In the genomic region with DNA sequence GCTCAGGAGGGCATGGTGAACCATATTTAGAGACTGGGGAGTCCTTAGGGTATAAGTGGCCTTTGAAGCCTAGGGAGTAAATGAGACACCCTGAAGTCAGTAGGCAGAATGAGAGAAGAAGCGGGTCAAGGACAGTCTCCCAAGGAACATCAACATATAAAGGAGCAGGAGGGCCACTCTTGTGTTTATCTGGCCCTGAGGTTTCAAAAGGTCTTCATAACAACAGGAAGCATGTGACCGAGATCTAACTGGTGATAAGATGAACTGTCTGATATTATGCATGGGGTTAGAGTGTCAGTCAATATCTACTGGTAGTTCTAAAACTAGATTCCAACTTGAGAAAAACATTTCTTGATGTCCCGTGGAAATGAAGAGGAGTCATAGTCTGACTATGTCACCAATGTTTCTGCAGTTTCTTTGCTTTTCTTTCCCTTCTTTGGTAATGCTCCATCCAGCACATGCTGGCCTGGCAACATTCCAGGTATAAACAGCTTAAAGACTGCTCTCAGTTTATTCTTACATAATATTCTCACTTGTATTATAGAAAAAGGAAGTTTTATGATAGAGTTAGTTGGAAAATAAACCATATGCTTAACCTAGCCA, we compare ENCODE assay signal across 13 cellular contexts.
DNase-seq lines count a peak whose midpoint lies in the region; ATAC-seq and TF ChIP-seq lines count a peak whose summit lies in the region.
"Had no signal": no experiment of that assay in that cellular context is flagged by ENCODE, and none has a peak within 500 bp of the region (broad histone marks: within the 10 kb centered on the region; RNA-seq: fewer than 3 reads in every experiment).

No MANE protein-coding gene starts in this region.

- H3K4me1 ChIP-seq in SK-N-SH (ENCODE audit: control insufficient read depth in 1 of 2, insufficient read depth in 2 of 2, low read depth in 1 of 2, low read length in 1 of 2) (peaks cover 2 to 28% of the 10 kb centered on the region in 2 experiments; a peak in 3 of 4 replicates), testis (peaks cover 5% of the 10 kb centered on the region)

- CTCF ChIA-PET in SK-N-SH (lab: Yijun Ruan, JAX), result interaction anchor here (1.0 kb wide), 1 partner anchor 264 kb away, joined by 3 read pairs; no protein-coding TSS in a partner anchor

- no peak overlapping the region for H3K9ac ChIP-seq in SK-N-SH
- no peak overlapping the region for H3K9ac ChIP-seq in SK-N-MC (ENCODE audit: insufficient read length)

- H3K4me3 ChIP-seq in SK-N-SH (ENCODE audit: low read depth in 2 of 2, low read length in 1 of 2) (no peak overlapping the region), SK-N-MC (no peak overlapping the region), foreskin fibroblast (ENCODE audit: low read depth in 1 of 2, low read length in 2 of 2) (no peak overlapping the region), testis (no peak overlapping the region)
- H3K4me3 ChIP-seq: cardiac muscle cell, thyroid gland had no signal

- no peaks in the 10 kb centered on the region for H3K9me2 ChIP-seq in SK-N-SH

- TF ChIP-seq RAD21 in SK-N-SH (IDR thresholded peaks at IDR 0.05; ENCODE audit: low read length), result no peak

- POLR2A ChIA-PET in SK-N-SH (lab: Yijun Ruan, JAX), result no interaction called here

- 68% methylated on average over 3 of the region's 3 CpGs for WGBS in SK-N-SH (ENCODE audit: low lambda C conversion rate)
- 82 to 88% methylated on average over 3 of the region's 3 CpGs for WGBS in testis, 2 donors

- H3K27ac ChIP-seq in SK-N-SH (ENCODE audit: low read depth in 2 of 2, low read length in 1 of 2), result peak overlapping the region in 1 of 2 experiments; percentile 17; a peak in 2 of 4 replicates
- H3K27ac ChIP-seq in SK-N-MC, result no peak overlapping the region
- H3K27ac ChIP-seq in testis, result no peak overlapping the region
- H3K27ac ChIP-seq: cardiac muscle cell, epithelial cell of prostate, thyroid gland had no signal

- no peaks in the 10 kb centered on the region for H4K20me1 ChIP-seq in SK-N-SH (ENCODE audit: insufficient read depth)

- intact Hi-C loops in testis (cut with DNase I; ENCODE audit: low total_unique reads), result no loop called here

- H3K79me2 ChIP-seq in SK-N-SH (ENCODE audit: insufficient read depth), result no peaks in the 10 kb centered on the region

- H3F3A ChIP-seq in SK-N-SH (replicated peaks; ENCODE audit: insufficient read depth), result peaks cover 16% of the 10 kb centered on the region

- H3K4me2 ChIP-seq in SK-N-SH, result no peak overlapping the region

- DNase-seq in SK-N-SH, result no peak
- peak; percentile 28 for DNase-seq in SK-N-MC (ENCODE audit: low read depth, low spot score)
- peak; percentile 75 to 88 for DNase-seq in foreskin fibroblast
- DNase-seq in stimulated activated naive CD4-positive, alpha-beta T cell (lab: John Stamatoyannopoulos, UW), result no peak
- no peak for DNase-seq in stimulated activated CD4-positive, alpha-beta T cell treated with anti-CD3 and anti-CD28 coated beads, Interleukin-4, amount 100 ng/mL, for 4 hours
- no peak for DNase-seq in NCI-H128 (lab: John Stamatoyannopoulos, UW; ENCODE audit: unreplicated experiment)
- no peak for DNase-seq in testis
- DNase-seq: ACHN, NCI-H1436, thyroid gland had no signal

- TF ChIP-seq CTCF in SK-N-SH (IDR thresholded peaks at IDR 0.05) (no peak), foreskin fibroblast (IDR thresholded peaks at IDR 0.05; ENCODE audit: low read depth, low read length) (no peak), testis (IDR thresholded peaks at IDR 0.05) (no peak)

- no peak for TF ChIP-seq EP300 in SK-N-SH (IDR thresholded peaks at IDR 0.05; ENCODE audit: borderline replicate concordance in 1 of 2, low read depth in 1 of 2, low read length in 1 of 2)

- no peak for ATAC-seq in SK-N-SH treated with all-trans-retinoic acid at 6 μM for 48 hours

- no peaks in the 10 kb centered on the region for H3K36me3 ChIP-seq in SK-N-SH (replicated peaks in 1 of 2; ENCODE audit: control insufficient read depth in 1 of 2, insufficient read depth in 2 of 2, low read length in 1 of 2)
- H3K36me3 ChIP-seq in SK-N-MC (ENCODE audit: insufficient read depth, low read length), result no peaks in the 10 kb centered on the region
- no peaks in the 10 kb centered on the region for H3K36me3 ChIP-seq in testis (ENCODE audit: low read depth, missing control alignments)
- H3K36me3 ChIP-seq: cardiac muscle cell, thyroid gland had no signal

- H3K9me3 ChIP-seq in SK-N-SH (no peaks in the 10 kb centered on the region), SK-N-MC (ENCODE audit: low read depth, low read length) (no peaks in the 10 kb centered on the region), testis (no peaks in the 10 kb centered on the region)
- H3K9me3 ChIP-seq: thyroid gland had no signal

- H2AFZ ChIP-seq in SK-N-SH (ENCODE audit: low read depth), result no peak overlapping the region

- H3K27me3 ChIP-seq in SK-N-SH (ENCODE audit: insufficient read depth), result no peaks in the 10 kb centered on the region
- no peaks in the 10 kb centered on the region for H3K27me3 ChIP-seq in testis
- H3K27me3 ChIP-seq: cardiac muscle cell, thyroid gland had no signal

- TF ChIP-seq POLR2A in testis (IDR thresholded peaks at IDR 0.05), result no peak

TF ChIP-seq in SK-N-SH, 30 proteins besides CTCF, POLR2A, EP300 and RAD21:
- peak; percentile 51; the same call in 1 of the 2 replicates for TF ChIP-seq NFIC (IDR thresholded peaks at IDR 0.05; ENCODE audit: borderline replicate concordance)
- no peak for TF ChIP-seq GABPA (IDR thresholded peaks at IDR 0.05; ENCODE audit: low read depth)

TF ChIP-seq in SK-N-SH treated with all-trans-retinoic acid at 6 μM for 48 hours, 23 proteins besides CTCF, POLR2A, EP300 and RAD21:
- TF ChIP-seq ZNF565 (CRISPR knock-in tag; conservative IDR thresholded peaks at IDR 0.05; ENCODE audit: low read depth) (no peak), PPARA (CRISPR knock-in tag; IDR thresholded peaks at IDR 0.05; ENCODE audit: borderline replicate concordance) (no peak), PATZ1 (CRISPR knock-in tag; IDR thresholded peaks at IDR 0.05; ENCODE audit: borderline replicate concordance) (no peak), BACH2 (CRISPR knock-in tag; IDR thresholded peaks at IDR 0.05; ENCODE audit: borderline replicate concordance) (no peak)

Comparison
In these comparisons a context has a peak if more than half of its experiments do, and no peak if none do; other contexts are left out.
1. DNase-seq: peak in SK-N-MC (single experiment) and foreskin fibroblast (2 of 2); none in SK-N-SH (single experiment), stimulated activated naive CD4-positive, alpha-beta T cell (0 of 6), stimulated activated CD4-positive, alpha-beta T cell treated with anti-CD3 and anti-CD28 coated beads, Interleukin-4, amount 100 ng/mL, for 4 hours (0 of 2), NCI-H128 (single experiment) and testis (single experiment).